1 cellular context compared by ENCODE assay signal in the genomic region with DNA sequence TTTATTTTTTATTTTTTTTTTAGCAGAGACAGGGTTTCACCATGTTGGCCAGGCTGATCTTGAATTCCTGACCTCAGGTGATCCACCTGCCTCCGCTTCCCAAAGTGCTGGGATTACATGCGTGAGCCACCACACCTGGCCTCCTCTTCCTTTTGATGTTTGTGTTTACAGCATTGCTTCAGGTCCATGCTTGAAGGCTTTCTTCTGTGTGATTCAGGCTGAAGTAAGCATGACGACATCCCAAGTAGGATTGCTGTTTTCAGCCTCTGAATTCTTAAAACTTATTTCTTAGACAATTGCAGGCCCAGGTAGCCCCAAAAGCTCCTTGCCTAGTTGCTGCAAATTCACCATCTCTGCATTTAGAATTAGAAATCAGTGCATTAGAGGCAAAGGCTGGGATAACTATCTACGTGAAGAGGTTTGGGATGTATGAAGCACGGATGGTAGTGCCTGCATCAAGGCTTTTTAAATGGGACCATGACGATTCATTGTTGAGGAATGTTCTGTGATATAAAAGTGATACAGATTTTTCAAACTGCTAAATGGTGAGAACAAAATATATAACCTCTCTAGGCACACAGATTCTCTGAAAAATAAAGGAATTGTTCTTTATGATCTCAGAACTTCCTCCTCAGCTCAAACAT.
TF ChIP-seq lines count a peak whose summit lies in the region.

No MANE protein-coding gene starts in this region.

TF ChIP-seq in K562, 482 proteins besides CTCF, POLR2A, EP300 and RAD21:
- TF ChIP-seq, protein P1, sequence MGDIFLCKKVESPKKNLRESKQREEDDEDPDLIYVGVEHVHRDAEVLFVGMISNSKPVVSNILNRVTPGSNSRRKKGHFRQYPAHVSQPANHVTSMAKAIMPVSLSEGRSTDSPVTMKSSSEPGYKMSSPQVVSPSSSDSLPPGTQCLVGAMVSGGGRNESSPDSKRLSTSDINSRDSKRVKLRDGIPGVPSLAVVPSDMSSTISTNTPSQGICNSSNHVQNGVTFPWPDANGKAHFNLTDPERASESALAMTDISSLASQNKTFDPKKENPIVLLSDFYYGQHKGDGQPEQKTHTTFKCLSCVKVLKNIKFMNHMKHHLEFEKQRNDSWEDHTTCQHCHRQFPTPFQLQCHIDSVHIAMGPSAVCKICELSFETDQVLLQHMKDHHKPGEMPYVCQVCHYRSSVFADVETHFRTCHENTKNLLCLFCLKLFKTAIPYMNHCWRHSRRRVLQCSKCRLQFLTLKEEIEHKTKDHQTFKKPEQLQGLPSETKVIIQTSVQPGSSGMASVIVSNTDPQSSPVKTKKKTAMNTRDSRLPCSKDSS (IDR thresholded peaks at IDR 0.05; ENCODE audit: low read depth, partially characterized antibody), result no peak
- TF ChIP-seq SP1 (CRISPR knock-in tag; IDR thresholded peaks at IDR 0.05), result 0 out of 2 replicates have a peak, but pooled peaks have one; percentile 29
- peak; percentile 6; the same call in 1 of the 2 replicates for TF ChIP-seq RBFOX2 (IDR thresholded peaks at IDR 0.05; ENCODE audit: low read depth, low read length)
- TF ChIP-seq, protein P2, sequence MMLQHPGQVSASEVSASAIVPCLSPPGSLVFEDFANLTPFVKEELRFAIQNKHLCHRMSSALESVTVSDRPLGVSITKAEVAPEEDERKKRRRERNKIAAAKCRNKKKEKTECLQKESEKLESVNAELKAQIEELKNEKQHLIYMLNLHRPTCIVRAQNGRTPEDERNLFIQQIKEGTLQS (IDR thresholded peaks at IDR 0.05), result peak; percentile 18; the same call in 1 of the 2 replicates
- TF ChIP-seq, protein P2 (CRISPR knock-in tag; conservative IDR thresholded peaks at IDR 0.05), result no peak
- no peak for TF ChIP-seq GATAD2A (IDR thresholded peaks at IDR 0.05)
- no peak for TF ChIP-seq JUN (IDR thresholded peaks at IDR 0.05; ENCODE audit: borderline replicate concordance, low read depth, low read length)
- TF ChIP-seq JUN (CRISPR knock-in tag; IDR thresholded peaks at IDR 0.05; ENCODE audit: borderline replicate concordance), result no peak
- TF ChIP-seq, protein P3, sequence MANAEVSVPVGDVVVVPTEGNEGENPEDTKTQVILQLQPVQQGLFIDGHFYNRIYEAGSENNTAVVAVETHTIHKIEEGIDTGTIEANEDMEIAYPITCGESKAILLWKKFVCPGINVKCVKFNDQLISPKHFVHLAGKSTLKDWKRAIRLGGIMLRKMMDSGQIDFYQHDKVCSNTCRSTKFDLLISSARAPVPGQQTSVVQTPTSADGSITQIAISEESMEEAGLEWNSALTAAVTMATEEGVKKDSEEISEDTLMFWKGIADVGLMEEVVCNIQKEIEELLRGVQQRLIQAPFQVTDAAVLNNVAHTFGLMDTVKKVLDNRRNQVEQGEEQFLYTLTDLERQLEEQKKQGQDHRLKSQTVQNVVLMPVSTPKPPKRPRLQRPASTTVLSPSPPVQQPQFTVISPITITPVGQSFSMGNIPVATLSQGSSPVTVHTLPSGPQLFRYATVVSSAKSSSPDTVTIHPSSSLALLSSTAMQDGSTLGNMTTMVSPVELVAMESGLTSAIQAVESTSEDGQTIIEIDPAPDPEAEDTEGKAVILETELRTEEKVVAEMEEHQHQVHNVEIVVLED (CRISPR knock-in tag; IDR thresholded peaks at IDR 0.05), result no peak
TF ChIP-seq in K562: peak in this region for 3.
